ENCODE assay signal across 27 cellular contexts in genomic region chr14:95345032-95345431, GRCh38.
"Had no signal": no experiment of that assay in that cellular context is flagged by ENCODE, and none has a peak within 500 bp of the region (broad histone marks: within the 10 kb centered on the region; RNA-seq: fewer than 3 reads in every experiment).

No MANE protein-coding gene starts in this region.

- ATAC-seq: activated CD8-positive, alpha-beta memory T cell treated with anti-CD3 and anti-CD28 coated beads, Interleukin-2, amount 10 ng/mL, durations not matched to agents 7 days and 5 days; activated T-cell treated with anti-CD3 and anti-CD28 coated beads, Interleukin-2, amount 50 U/mL, for 4 hours; Panc1; Right ventricle myocardium inferior; T-cell had no signal

- H3K36me3 Mint-ChIP-seq: activated CD8-positive, alpha-beta memory T cell treated with anti-CD3 and anti-CD28 coated beads, Interleukin-2, amount 10 ng/mL, durations not matched to agents 7 days and 5 days; activated naive CD8-positive, alpha-beta T cell; brain; T-cell had no signal

- H3K27ac Mint-ChIP-seq: activated B cell treated with CpG ODN at 0.5 μM for 24 hours; activated CD4-positive, alpha-beta T cell treated with anti-CD3 and anti-CD28 coated beads, Interleukin-2, amount 10 ng/mL, durations not matched to agents 24 days and 14 days; activated CD8-positive, alpha-beta memory T cell treated with anti-CD3 and anti-CD28 coated beads, Interleukin-2, amount 10 ng/mL, durations not matched to agents 7 days and 5 days; activated naive CD8-positive, alpha-beta T cell; brain; T-cell had no signal

- H3K36me3 ChIP-seq: cardiac muscle cell had no signal

- H3K4me1 Mint-ChIP-seq: activated B cell treated with CpG ODN at 0.5 μM for 24 hours; activated CD4-positive, alpha-beta T cell treated with anti-CD3 and anti-CD28 coated beads, Interleukin-2, amount 10 ng/mL, durations not matched to agents 24 days and 14 days; activated CD8-positive, alpha-beta memory T cell treated with anti-CD3 and anti-CD28 coated beads, Interleukin-2, amount 10 ng/mL, durations not matched to agents 7 days and 5 days; brain; T-cell had no signal

- H3K27ac ChIP-seq: cardiac muscle cell, SK-N-MC had no signal

- DNase-seq: activated B cell treated with CpG ODN at 0.5 μM for 24 hours; activated CD4-positive, alpha-beta T cell treated with anti-CD3 and anti-CD28 coated beads for 1 hour; activated CD4-positive, alpha-beta T cell treated with anti-CD3 and anti-CD28 coated beads, Interleukin-2, amount 10 ng/mL, durations not matched to agents 24 days and 14 days; activated CD4-positive, alpha-beta T cell treated with anti-CD3 and anti-CD28 coated beads, Interleukin-2, amount 50 U/mL, for 48 hours; activated CD8-positive, alpha-beta memory T cell treated with anti-CD3 and anti-CD28 coated beads, Interleukin-2, amount 10 ng/mL, durations not matched to agents 7 days and 5 days; activated effector memory CD4-positive, alpha-beta T cell treated with anti-CD3 and anti-CD28 coated beads, Interleukin-2, amount 50 U/mL, for 16 hours; activated naive CD4-positive, alpha-beta T cell treated with Interleukin-2 at 50 U/mL for 16 hours; activated T-cell treated with anti-CD3 and anti-CD28 coated beads, Interleukin-2, amount 50 U/mL, for 4 hours; amygdala; NCI-H1092; NCI-H1417; NCI-H1930; NCI-H2171 treated with DMSO at 0.1 percent for 48 hours; NCI-H226; NCI-H526 treated with DMSO at 0.1 percent for 48 hours; NCI-H82; OCI-M1; RPMI8226; T-cell; T-helper 2 cell; T1000 had no signal

- H3K4me3 Mint-ChIP-seq: activated B cell treated with CpG ODN at 0.5 μM for 24 hours; activated CD4-positive, alpha-beta T cell treated with anti-CD3 and anti-CD28 coated beads, Interleukin-2, amount 10 ng/mL, durations not matched to agents 24 days and 14 days; activated CD8-positive, alpha-beta memory T cell treated with anti-CD3 and anti-CD28 coated beads, Interleukin-2, amount 10 ng/mL, durations not matched to agents 7 days and 5 days; activated naive CD8-positive, alpha-beta T cell; activated T-cell treated with anti-CD3 and anti-CD28 coated beads, Interleukin-2, amount 50 U/mL, for 4 hours; brain; T-cell had no signal

- H3K9me3 Mint-ChIP-seq: activated B cell treated with CpG ODN at 0.5 μM for 24 hours; activated CD4-positive, alpha-beta T cell treated with anti-CD3 and anti-CD28 coated beads, Interleukin-2, amount 10 ng/mL, durations not matched to agents 24 days and 14 days; activated T-cell treated with anti-CD3 and anti-CD28 coated beads, Interleukin-2, amount 50 U/mL, for 4 hours; T-cell had no signal

- H3K4me3 ChIP-seq: cardiac muscle cell, SK-N-MC had no signal
